ENCODE assay signal across 31 cellular contexts in the genomic region with DNA sequence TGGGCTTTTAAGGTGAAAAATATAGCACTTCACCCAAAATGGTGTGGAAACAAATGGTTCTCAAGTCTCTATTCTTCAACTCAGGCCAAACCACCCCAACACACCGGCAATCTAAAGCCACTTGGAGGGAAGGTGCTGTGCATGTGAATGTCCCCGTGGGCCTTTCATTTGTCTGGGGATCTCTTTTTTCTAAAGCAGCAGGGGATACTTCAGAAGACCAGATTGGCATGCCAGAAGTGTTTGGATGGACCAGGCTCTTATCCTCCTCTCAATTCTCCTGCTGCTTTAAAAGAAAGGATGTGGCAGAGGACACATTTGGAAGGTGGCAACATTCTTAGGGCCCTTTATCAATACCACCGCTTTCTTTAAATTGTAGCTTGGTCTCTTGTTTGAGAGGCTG.
"Had no signal": no experiment of that assay in that cellular context is flagged by ENCODE, and none has a peak within 500 bp of the region (broad histone marks: within the 10 kb centered on the region; RNA-seq: fewer than 3 reads in every experiment).

No MANE protein-coding gene starts in this region.

- H3K4me1 ChIP-seq: parathyroid adenoma, tibial artery, upper lobe of right lung had no signal

- H3K9me3 Mint-ChIP-seq: activated CD4-positive, alpha-beta memory T cell treated with anti-CD3 and anti-CD28 coated beads for 36 hours; activated naive CD4-positive, alpha-beta T cell treated with anti-CD3 and anti-CD28 coated beads for 36 hours; activated naive CD8-positive, alpha-beta T cell treated with anti-CD3 and anti-CD28 coated beads, Interleukin-2, amount 10 ng/mL, durations not matched to agents 7 days and 5 days; activated T-helper 1 cell treated with anti-CD3 and anti-CD28 coated beads, Interleukin-12 subunit alpha, Interleukin-12 subunit beta, Interleukin-2, Interleukin-4 antibody, amounts not matched to agents 30 ng/mL and 10 ng/mL and 1 ng/mL, durations not matched to agents 14 hours and 24 hours and 36 hours; brain had no signal

- H3K36me3 Mint-ChIP-seq: activated CD4-positive, alpha-beta memory T cell treated with anti-CD3 and anti-CD28 coated beads for 36 hours; activated naive CD8-positive, alpha-beta T cell treated with anti-CD3 and anti-CD28 coated beads, Interleukin-2, amount 10 ng/mL, durations not matched to agents 7 days and 5 days; naive B cell had no signal

- H3K4me1 Mint-ChIP-seq: activated naive CD8-positive, alpha-beta T cell treated with anti-CD3 and anti-CD28 coated beads, Interleukin-2, amount 10 ng/mL, durations not matched to agents 7 days and 5 days; naive B cell had no signal

- H3K27me3 Mint-ChIP-seq: activated naive CD8-positive, alpha-beta T cell treated with anti-CD3 and anti-CD28 coated beads, Interleukin-2, amount 10 ng/mL, durations not matched to agents 7 days and 5 days; brain had no signal

- H3K4me3 Mint-ChIP-seq: activated CD4-positive, alpha-beta memory T cell treated with anti-CD3 and anti-CD28 coated beads for 36 hours; activated naive CD4-positive, alpha-beta T cell treated with anti-CD3 and anti-CD28 coated beads for 36 hours; activated naive CD8-positive, alpha-beta T cell treated with anti-CD3 and anti-CD28 coated beads, Interleukin-2, amount 10 ng/mL, durations not matched to agents 7 days and 5 days; activated T-helper 1 cell treated with anti-CD3 and anti-CD28 coated beads, Interleukin-12 subunit alpha, Interleukin-12 subunit beta, Interleukin-2, Interleukin-4 antibody, amounts not matched to agents 30 ng/mL and 10 ng/mL and 1 ng/mL, durations not matched to agents 14 hours and 24 hours and 36 hours; brain; naive B cell had no signal

- H3K27me3 ChIP-seq: ascending aorta, heart left ventricle, right atrium auricular region, suprapubic skin, tibial artery, upper lobe of right lung had no signal

- DNase-seq: activated CD4-positive, alpha-beta memory T cell treated with anti-CD3 and anti-CD28 coated beads for 36 hours; activated CD4-positive, alpha-beta T cell treated with anti-CD3 and anti-CD28 coated beads for 48 hours; activated CD8-positive, alpha-beta memory T cell treated with anti-CD3 and anti-CD28 coated beads, Interleukin-2, amount 50 U/mL, for 4 hours; activated effector memory CD4-positive, alpha-beta T cell treated with anti-CD3 and anti-CD28 coated beads, Interleukin-2, amount 50 U/mL, for 16 hours; activated naive CD4-positive, alpha-beta T cell treated with anti-CD3 and anti-CD28 coated beads for 36 hours; activated naive CD8-positive, alpha-beta T cell treated with anti-CD3 and anti-CD28 coated beads, Interleukin-2, amount 10 ng/mL, durations not matched to agents 7 days and 5 days; activated T-cell treated with anti-CD3 and anti-CD28 coated beads, Interleukin-2, amount 50 U/mL, for 1 hour; cortex of kidney; foreskin fibroblast; heart left ventricle; hypothalamus; islet precursor cell; left ventricle myocardium superior; naive B cell; occipital lobe; stimulated activated CD4-positive, alpha-beta T cell treated with anti-CD3 and anti-CD28 coated beads, Interleukin-15, amount 100 ng/mL, for 24 hours; stimulated activated CD4-positive, alpha-beta T cell treated with anti-CD3 and anti-CD28 coated beads, Interleukin-2, amount 100 ng/mL, for 24 hours; stimulated activated naive CD4-positive, alpha-beta T cell; T-helper 1 cell; tibial artery; upper lobe of right lung had no signal

- H3K9me3 ChIP-seq: ascending aorta, heart left ventricle, right atrium auricular region, suprapubic skin, tibial artery, upper lobe of right lung had no signal

- H3K36me3 ChIP-seq: ascending aorta, heart left ventricle, right atrium auricular region, suprapubic skin, tibial artery, upper lobe of right lung had no signal

- H3K27ac ChIP-seq: ascending aorta, parathyroid adenoma, right atrium auricular region, suprapubic skin, tibial artery, upper lobe of right lung, VCaP had no signal

- H3K27ac Mint-ChIP-seq: activated CD4-positive, alpha-beta memory T cell treated with anti-CD3 and anti-CD28 coated beads for 36 hours; activated naive CD4-positive, alpha-beta T cell treated with anti-CD3 and anti-CD28 coated beads for 36 hours; activated naive CD8-positive, alpha-beta T cell treated with anti-CD3 and anti-CD28 coated beads, Interleukin-2, amount 10 ng/mL, durations not matched to agents 7 days and 5 days; activated T-helper 1 cell treated with anti-CD3 and anti-CD28 coated beads, Interleukin-12 subunit alpha, Interleukin-12 subunit beta, Interleukin-2, Interleukin-4 antibody, amounts not matched to agents 30 ng/mL and 10 ng/mL and 1 ng/mL, durations not matched to agents 14 hours and 24 hours and 36 hours; brain; naive B cell had no signal

- H3K4me3 ChIP-seq: ascending aorta, heart left ventricle, right atrium auricular region, smooth muscle cell, suprapubic skin, tibial artery, upper lobe of right lung had no signal

- ATAC-seq: activated CD4-positive, CD25-positive, alpha-beta regulatory T cell treated with anti-CD3 and anti-CD28 coated beads, Interleukin-2, amount 50 U/mL, for 24 hours; esophagus mucosa; heart left ventricle; left ventricle myocardium superior; upper lobe of right lung had no signal
